ENCODE assay signal across 8 cellular contexts in the genomic region with DNA sequence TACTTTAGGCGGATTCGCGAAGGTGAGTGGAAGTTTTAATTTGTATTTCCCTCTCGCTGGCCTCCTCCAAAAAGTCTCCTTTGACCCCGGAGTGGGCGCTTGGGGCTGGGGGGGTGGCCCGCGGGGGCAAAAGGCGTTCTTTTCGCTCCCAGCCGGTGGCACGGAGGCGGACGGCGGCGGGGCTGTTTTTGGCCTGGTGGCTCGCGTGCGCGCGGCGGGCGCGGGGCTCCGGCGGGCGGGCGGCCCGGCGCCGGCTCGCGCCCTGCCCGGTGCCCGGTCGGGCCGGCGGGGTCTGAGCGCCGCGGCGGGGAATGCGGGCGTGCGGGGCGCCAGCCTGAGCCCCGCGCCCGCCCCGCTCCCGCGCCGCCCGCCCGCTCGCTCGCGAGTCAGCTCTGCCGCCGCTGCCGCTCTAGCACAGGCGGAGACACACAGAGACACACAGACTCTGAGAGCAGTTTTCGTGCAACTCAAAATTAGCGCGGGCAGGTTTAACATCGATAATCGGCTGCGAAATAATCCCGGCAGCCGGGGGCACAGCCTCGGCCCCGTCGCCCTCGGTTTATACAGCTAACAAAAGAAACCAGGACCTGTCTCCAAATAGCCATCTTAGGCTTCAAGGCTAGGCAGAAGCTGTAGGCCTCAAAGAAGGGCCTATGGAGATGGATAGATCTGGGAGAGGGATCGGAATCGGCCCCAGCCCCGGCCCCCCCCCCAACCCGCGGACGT. TPM values are rescaled to one million over a fixed set of nuclear protein-coding genes. Genes with fewer than 3 reads are reported as not detected.
DNase-seq lines count a peak whose midpoint lies in the region; ATAC-seq and TF ChIP-seq lines count a peak whose summit lies in the region.

No MANE protein-coding gene starts in this region.

- H3K79me2 ChIP-seq in parathyroid adenoma: peaks cover 13% of the 10 kb centered on the region

- TF ChIP-seq CTCF in parathyroid adenoma (IDR thresholded peaks at IDR 0.05) (no peak), transverse colon (IDR thresholded peaks at IDR 0.05) (no peak)

- H3K36me3 Mint-ChIP-seq in IgD-negative memory B cell: peaks cover 1% of the 10 kb centered on the region
- peaks cover 26% of the 10 kb centered on the region for H3K36me3 Mint-ChIP-seq in activated naive CD8-positive, alpha-beta T cell treated with anti-CD3 and anti-CD28 coated beads, Interleukin-2, amount 10 ng/mL, durations not matched to agents 7 days and 5 days

- no peak for TF ChIP-seq POLR2A in transverse colon (IDR thresholded peaks at IDR 0.05)

- H3K4me2 ChIP-seq in parathyroid adenoma (ENCODE audit: low read length): peak overlapping the region; percentile 70

- peak overlapping the region; percentile 91 for H2AFZ ChIP-seq in parathyroid adenoma

- WGBS in transverse colon (ENCODE audit: low coverage in 1 of 2), 2 donors: 2% methylated on average over 6 to 26 of the region's 80 CpGs

- TF ChIP-seq EP300 in transverse colon (IDR thresholded peaks at IDR 0.05; ENCODE audit: low read depth): no peak

- H3K4me1 ChIP-seq in parathyroid adenoma (peaks cover 10% of the 10 kb centered on the region), transverse colon (peaks cover 21 to 43% (median 28%) of the 10 kb centered on the region in 4 donors)

- H3K27ac ChIP-seq in parathyroid adenoma (peak overlapping the region; percentile 95), transverse colon (peak overlapping the region; percentile 97 to 100 (median 100))

- peak; percentile 3 for ATAC-seq in activated naive CD8-positive, alpha-beta T cell treated with anti-CD3 and anti-CD28 coated beads, Interleukin-2, amount 10 ng/mL, durations not matched to agents 7 days and 5 days (ENCODE audit: low read depth)
- no peak for ATAC-seq in GM21528 (IDR thresholded peaks at IDR 0.05; ENCODE audit: low FRiP score, unreplicated experiment)

- in situ Hi-C loops in transverse colon (cut with MboI; ENCODE audit: low pct_ligation_motif_present in 1 of 4, low pct_unique_long_range_greater_than_20kb in 1 of 4, low sequenced_read_pairs in 3 of 4): loop anchor here in 1 of 4 donors (25.0 kb wide), 1 partner anchor 657 kb away; no protein-coding TSS in a partner anchor

- H3K9me3 Mint-ChIP-seq in IgD-negative memory B cell: no peaks in the 10 kb centered on the region
- H3K9me3 Mint-ChIP-seq in activated naive CD8-positive, alpha-beta T cell treated with anti-CD3 and anti-CD28 coated beads, Interleukin-2, amount 10 ng/mL, durations not matched to agents 7 days and 5 days: no peaks in the 10 kb centered on the region

- POLR2A ChIA-PET in activated naive CD8-positive, alpha-beta T cell treated with anti-CD3 and anti-CD28 coated beads, Interleukin-2, amount 10 ng/mL, durations not matched to agents 7 days and 5 days (lab: Charles Lee): interaction anchor here (0.7 to 7.2 kb wide), 15 partner anchors 10 to 260 kb away, joined by 3 to 120 read pairs (median 5); a partner anchor contains a TSS

- H3K27me3 ChIP-seq in parathyroid adenoma (ENCODE audit: control insufficient read depth, insufficient read depth, low read length) (no peaks in the 10 kb centered on the region), transverse colon (no peaks in the 10 kb centered on the region)

- H3K36me3 ChIP-seq in parathyroid adenoma (ENCODE audit: control insufficient read depth, insufficient read depth, low read length): no peaks in the 10 kb centered on the region
- H3K36me3 ChIP-seq in transverse colon: no peaks in the 10 kb centered on the region

- peak overlapping the region; percentile 98 to 99 (median 99) for H3K27ac Mint-ChIP-seq in IgD-negative memory B cell
- H3K27ac Mint-ChIP-seq in activated naive CD8-positive, alpha-beta T cell treated with anti-CD3 and anti-CD28 coated beads, Interleukin-2, amount 10 ng/mL, durations not matched to agents 7 days and 5 days: peak overlapping the region; percentile 98

- H3K4me3 Mint-ChIP-seq in IgD-negative memory B cell: peak overlapping the region; percentile 87 to 98 (median 96)
- H3K4me3 Mint-ChIP-seq in activated naive CD8-positive, alpha-beta T cell treated with anti-CD3 and anti-CD28 coated beads, Interleukin-2, amount 10 ng/mL, durations not matched to agents 7 days and 5 days: peak overlapping the region; percentile 99

- peak overlapping the region; percentile 89 for H3K4me3 ChIP-seq in parathyroid adenoma (ENCODE audit: low read depth, low read length)
- peak overlapping the region; percentile 89 to 95 (median 94) for H3K4me3 ChIP-seq in transverse colon

- intact Hi-C loops in cardiac septum (cut with DNase I): loop anchor here (10.0 kb wide), 1 partner anchor 555 kb away; no protein-coding TSS in a partner anchor
- intact Hi-C loops in transverse colon (cut with DNase I; ENCODE audit: low total_unique reads): no loop called here

- peak overlapping the region; percentile 92 for H3K9ac ChIP-seq in parathyroid adenoma

- peaks cover 18 to 28% (median 25%) of the 10 kb centered on the region in 3 donors for H3K4me1 Mint-ChIP-seq in IgD-negative memory B cell
- peaks cover 20% of the 10 kb centered on the region for H3K4me1 Mint-ChIP-seq in activated naive CD8-positive, alpha-beta T cell treated with anti-CD3 and anti-CD28 coated beads, Interleukin-2, amount 10 ng/mL, durations not matched to agents 7 days and 5 days

- DNase-seq in D341Med (ENCODE audit: low spot score) (peak; percentile 58), SK-N-DZ (ENCODE audit: low spot score) (peak; percentile 68), cardiac septum (ENCODE audit: low spot score) (peak; percentile 78), transverse colon (peak; percentile 52)
- peak; percentile 75 for DNase-seq in activated naive CD8-positive, alpha-beta T cell treated with anti-CD3 and anti-CD28 coated beads, Interleukin-2, amount 10 ng/mL, durations not matched to agents 7 days and 5 days

- H3K27me3 Mint-ChIP-seq in IgD-negative memory B cell: no peaks in the 10 kb centered on the region
- H3K27me3 Mint-ChIP-seq in activated naive CD8-positive, alpha-beta T cell treated with anti-CD3 and anti-CD28 coated beads, Interleukin-2, amount 10 ng/mL, durations not matched to agents 7 days and 5 days: no peaks in the 10 kb centered on the region

- H3K9me3 ChIP-seq in parathyroid adenoma (ENCODE audit: control insufficient read depth, low read length) (no peaks in the 10 kb centered on the region), transverse colon (no peaks in the 10 kb centered on the region)

RNA-seq across cellular contexts. Expression of a gene that starts 0.8 kb away (rescaled TPM):
- polyA plus RNA-seq in IgD-negative memory B cell: 6.2 TPM
- polyA plus RNA-seq in SK-N-DZ (2014; cell fraction: cytosol; rRNA removed): 22.6 and 23.9 TPM in 2 replicates
- 23.7 and 33.6 TPM in 2 replicates for polyA plus RNA-seq in SK-N-DZ (2014; cell fraction: nucleus; rRNA removed)
- 10 to 100 TPM; 48.1 to 49.3 TPM for total RNA-seq in activated naive CD8-positive, alpha-beta T cell treated with anti-CD3 and anti-CD28 coated beads, Interleukin-2, amount 10 ng/mL, durations not matched to agents 7 days and 5 days
- total RNA-seq in cardiac septum (24.2 TPM), transverse colon (10 to 100 TPM; 22.9 to 39.9 (median 33.8) TPM)
